1 cellular context compared by ENCODE assay signal in genomic region chr20:64080013-64080812, GRCh38.
TF ChIP-seq lines count a peak whose summit lies in the region.

Gene OPRL1 (plus strand): TSS chr20:64080082. CDS start chr20:64092721, 12,639 bp downstream.

TF ChIP-seq in HepG2, 621 proteins besides CTCF, POLR2A, EP300 and RAD21 (continued from another document and continues in another):
- TF ChIP-seq ARID5B (CRISPR knock-in tag; IDR thresholded peaks at IDR 0.05) (no peak), ZNF790 (CRISPR knock-in tag; IDR thresholded peaks at IDR 0.05; ENCODE audit: borderline replicate concordance) (no peak), ZNF512 (CRISPR knock-in tag; IDR thresholded peaks at IDR 0.05) (no peak), ATF2 (CRISPR knock-in tag; IDR thresholded peaks at IDR 0.05) (no peak), ZNF549 (CRISPR knock-in tag; IDR thresholded peaks at IDR 0.05) (no peak), HNRNPH1 (optimal IDR thresholded peaks at IDR 0.05; ENCODE audit: low read depth, low read length) (no peak), ZNF709 (CRISPR knock-in tag; IDR thresholded peaks at IDR 0.05) (0 out of 2 replicates have a peak, but pooled peaks have one; percentile 11), KAT2B (IDR thresholded peaks at IDR 0.05; ENCODE audit: borderline replicate concordance, low read depth, low read length) (no peak), NCOA2 (CRISPR knock-in tag; IDR thresholded peaks at IDR 0.05) (no peak), ZNF414 (CRISPR knock-in tag; IDR thresholded peaks at IDR 0.05) (no peak), ZSCAN20 (CRISPR knock-in tag; IDR thresholded peaks at IDR 0.05; ENCODE audit: borderline replicate concordance) (no peak), ZNF580 (CRISPR knock-in tag; IDR thresholded peaks at IDR 0.05; ENCODE audit: borderline replicate concordance, low read depth) (0 out of 2 replicates have a peak, but pooled peaks have one; percentile 29), ZFP1 (CRISPR knock-in tag; IDR thresholded peaks at IDR 0.05) (no peak), PHB2 (IDR thresholded peaks at IDR 0.05; ENCODE audit: partially characterized antibody) (no peak), ISL2 (CRISPR knock-in tag; IDR thresholded peaks at IDR 0.05) (no peak), XRCC5 (optimal IDR thresholded peaks at IDR 0.05; ENCODE audit: low read length) (no peak), DZIP1 (CRISPR knock-in tag; IDR thresholded peaks at IDR 0.05) (peak; percentile 78; the same call in 1 of the 2 replicates), SNAPC5 (CRISPR knock-in tag; IDR thresholded peaks at IDR 0.05; ENCODE audit: borderline replicate concordance) (no peak), CBX5 (CRISPR knock-in tag; IDR thresholded peaks at IDR 0.05; ENCODE audit: borderline replicate concordance) (no peak), KDM1A (CRISPR knock-in tag; IDR thresholded peaks at IDR 0.05) (no peak), ZBTB46 (CRISPR knock-in tag; IDR thresholded peaks at IDR 0.05; ENCODE audit: borderline replicate concordance) (no peak), RFXAP (CRISPR knock-in tag; IDR thresholded peaks at IDR 0.05; ENCODE audit: borderline replicate concordance) (no peak), ZNF24 (IDR thresholded peaks at IDR 0.05) (no peak), ZNF296 (CRISPR knock-in tag; conservative IDR thresholded peaks at IDR 0.05) (no peak; the same call in 1 of the 2 replicates), ZNF672 (CRISPR knock-in tag; IDR thresholded peaks at IDR 0.05) (no peak), SNAPC4 (CRISPR knock-in tag; IDR thresholded peaks at IDR 0.05) (peak; percentile 22; the same call in 1 of the 2 replicates), ZBTB33 (CRISPR knock-in tag; IDR thresholded peaks at IDR 0.05) (no peak), ZFX (CRISPR knock-in tag; IDR thresholded peaks at IDR 0.05; ENCODE audit: low read depth) (peak; percentile 19; the same call in 1 of the 2 replicates), ZNF557 (CRISPR knock-in tag; IDR thresholded peaks at IDR 0.05) (no peak), DDIT3 (CRISPR knock-in tag; IDR thresholded peaks at IDR 0.05) (no peak), POLR2G (IDR thresholded peaks at IDR 0.05; ENCODE audit: low read depth, low read length) (peak; percentile 56; the same call in 1 of the 2 replicates), IRF2 (CRISPR knock-in tag; IDR thresholded peaks at IDR 0.05) (no peak), ZNF34 (CRISPR knock-in tag; IDR thresholded peaks at IDR 0.05; ENCODE audit: borderline replicate concordance) (no peak), SP5 (CRISPR knock-in tag; IDR thresholded peaks at IDR 0.05; ENCODE audit: borderline replicate concordance, low read depth) (no peak), NKX3-1 (CRISPR knock-in tag; IDR thresholded peaks at IDR 0.05) (no peak), HMGXB4 (CRISPR knock-in tag; IDR thresholded peaks at IDR 0.05; ENCODE audit: borderline replicate concordance in 1 of 2, low read depth in 1 of 2) (no peak)
